1 cellular context compared by ENCODE assay signal in the genomic region with DNA sequence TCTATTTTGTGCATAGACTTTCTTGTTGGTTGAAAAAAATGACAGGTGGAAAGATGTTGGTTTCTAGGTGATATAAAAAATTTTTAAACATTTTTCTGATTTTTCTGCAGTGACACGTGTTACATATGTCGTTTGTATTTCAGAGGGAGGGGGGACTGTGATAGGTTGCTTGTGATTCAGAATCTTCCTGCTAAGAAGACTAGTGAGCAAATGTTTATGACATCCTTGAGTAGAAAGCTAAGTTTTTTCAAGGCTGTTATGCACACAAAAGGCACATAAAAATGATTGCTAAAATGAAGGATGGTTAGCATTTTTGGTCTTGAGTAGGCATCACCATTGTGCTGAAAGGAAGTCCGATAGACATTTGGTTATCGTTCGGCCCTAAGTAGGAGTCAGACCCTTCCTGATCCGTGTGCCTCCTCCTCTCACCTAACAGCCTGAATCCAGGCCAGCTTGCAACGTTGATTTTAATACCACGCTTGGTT.
TF ChIP-seq lines count a peak whose summit lies in the region.

No MANE protein-coding gene starts in this region.

TF ChIP-seq in GM23338, 12 proteins besides CTCF, POLR2A, EP300 and RAD21 (continued from another document):
- TF ChIP-seq, protein P1, sequence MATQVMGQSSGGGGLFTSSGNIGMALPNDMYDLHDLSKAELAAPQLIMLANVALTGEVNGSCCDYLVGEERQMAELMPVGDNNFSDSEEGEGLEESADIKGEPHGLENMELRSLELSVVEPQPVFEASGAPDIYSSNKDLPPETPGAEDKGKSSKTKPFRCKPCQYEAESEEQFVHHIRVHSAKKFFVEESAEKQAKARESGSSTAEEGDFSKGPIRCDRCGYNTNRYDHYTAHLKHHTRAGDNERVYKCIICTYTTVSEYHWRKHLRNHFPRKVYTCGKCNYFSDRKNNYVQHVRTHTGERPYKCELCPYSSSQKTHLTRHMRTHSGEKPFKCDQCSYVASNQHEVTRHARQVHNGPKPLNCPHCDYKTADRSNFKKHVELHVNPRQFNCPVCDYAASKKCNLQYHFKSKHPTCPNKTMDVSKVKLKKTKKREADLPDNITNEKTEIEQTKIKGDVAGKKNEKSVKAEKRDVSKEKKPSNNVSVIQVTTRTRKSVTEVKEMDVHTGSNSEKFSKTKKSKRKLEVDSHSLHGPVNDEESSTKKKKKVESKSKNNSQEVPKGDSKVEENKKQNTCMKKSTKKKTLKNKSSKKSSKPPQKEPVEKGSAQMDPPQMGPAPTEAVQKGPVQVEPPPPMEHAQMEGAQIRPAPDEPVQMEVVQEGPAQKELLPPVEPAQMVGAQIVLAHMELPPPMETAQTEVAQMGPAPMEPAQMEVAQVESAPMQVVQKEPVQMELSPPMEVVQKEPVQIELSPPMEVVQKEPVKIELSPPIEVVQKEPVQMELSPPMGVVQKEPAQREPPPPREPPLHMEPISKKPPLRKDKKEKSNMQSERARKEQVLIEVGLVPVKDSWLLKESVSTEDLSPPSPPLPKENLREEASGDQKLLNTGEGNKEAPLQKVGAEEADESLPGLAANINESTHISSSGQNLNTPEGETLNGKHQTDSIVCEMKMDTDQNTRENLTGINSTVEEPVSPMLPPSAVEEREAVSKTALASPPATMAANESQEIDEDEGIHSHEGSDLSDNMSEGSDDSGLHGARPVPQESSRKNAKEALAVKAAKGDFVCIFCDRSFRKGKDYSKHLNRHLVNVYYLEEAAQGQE (IDR thresholded peaks at IDR 0.05; ENCODE audit: unreplicated experiment) = no peak
- TF ChIP-seq EZH2 (IDR thresholded peaks at IDR 0.05; ENCODE audit: low read depth, unreplicated experiment) (no peak), ZNF331 (CRISPR knock-in tag; IDR thresholded peaks at IDR 0.05; ENCODE audit: low read depth) (no peak), ZNF114 (CRISPR knock-in tag; IDR thresholded peaks at IDR 0.05) (no peak)
TF ChIP-seq in GM23338: peak in this region for 0.
